ENCODE assay signal across 16 cellular contexts in genomic region chr3:161403251-161403650, GRCh38. TPM values are rescaled to one million over a fixed set of nuclear protein-coding genes. Genes with fewer than 3 reads are reported as not detected.
DNase-seq lines count a peak whose midpoint lies in the region; ATAC-seq and TF ChIP-seq lines count a peak whose summit lies in the region.
"Had no signal": no experiment of that assay in that cellular context is flagged by ENCODE, and none has a peak within 500 bp of the region (broad histone marks: within the 10 kb centered on the region; RNA-seq: fewer than 3 reads in every experiment).

No MANE protein-coding gene starts in this region.

- H3K36me3 Mint-ChIP-seq in MCF 10A (ENCODE audit: insufficient read depth, unreplicated experiment): no peaks in the 10 kb centered on the region

- no TSS peak for BruUV-seq in MCF 10A (replicated peaks; lab: Mats Ljungman, UMichigan)
- no TSS peak for BruUV-seq in A673 (replicated peaks; lab: Mats Ljungman, UMichigan)

- TF ChIP-seq CTCF in MCF 10A (IDR thresholded peaks at IDR 0.05; ENCODE audit: unreplicated experiment) (no peak), breast epithelium (IDR thresholded peaks at IDR 0.05) (no peak), epithelial cell of esophagus (IDR thresholded peaks at IDR 0.05; ENCODE audit: insufficient read depth, low read depth, low read length, missing control alignments) (no peak), A673 (conservative IDR thresholded peaks at IDR 0.05; ENCODE audit: low read depth, low read length) (no peak)

- intact Hi-C loops in MCF 10A (cut with micrococcal nuclease): loop anchor here (5.0 kb wide), 1 partner anchor 51 kb away; no protein-coding TSS in a partner anchor
- intact Hi-C loops in breast epithelium (cut with DNase I; ENCODE audit: low total_unique reads): no loop called here
- intact Hi-C loops in A673 (cut with micrococcal nuclease; ENCODE audit: unreplicated experiment): loop anchor here (10.0 kb wide), 1 partner anchor 98 kb away; no protein-coding TSS in a partner anchor

- CTCF ChIA-PET in MCF 10A (lab: Yijun Ruan, JAX) (interaction anchor here (1.1 to 1.4 kb wide), 3 partner anchors 117 to 132 kb away, joined by 3 to 7 read pairs (median 3); no protein-coding TSS in a partner anchor), A673 (lab: Charles Lee) (no interaction called here)

- H3K27me3 ChIP-seq in breast epithelium: no peaks in the 10 kb centered on the region
- H3K27me3 ChIP-seq in A673 (replicated peaks; ENCODE audit: insufficient read depth, low read depth, low read length, poor library complexity): no peaks in the 10 kb centered on the region

- H3K9me3 Mint-ChIP-seq in MCF 10A (ENCODE audit: unreplicated experiment): no peaks in the 10 kb centered on the region

- no peak overlapping the region for H3K27ac ChIP-seq in breast epithelium
- no peak overlapping the region for H3K27ac ChIP-seq in A673 (ENCODE audit: low read depth, low read length, poor library complexity, severe bottlenecking)
- H3K27ac ChIP-seq: KMS-11 had no signal

- TF ChIP-seq POLR2A in breast epithelium (IDR thresholded peaks at IDR 0.05): no peak

- H3K27me3 Mint-ChIP-seq in MCF 10A (ENCODE audit: insufficient read depth, unreplicated experiment): no peaks in the 10 kb centered on the region

- POLR2A ChIA-PET in MCF 10A (lab: Yijun Ruan, JAX) (interaction anchor here (0.9 to 1.1 kb wide), 3 partner anchors 58 to 129 kb away, joined by 3 read pairs; no protein-coding TSS in a partner anchor), A673 (lab: Charles Lee; ENCODE audit: low non-redundant PET) (no interaction called here)

- H3K4me1 Mint-ChIP-seq in MCF 10A (ENCODE audit: insufficient read depth, unreplicated experiment): peaks cover 5% of the 10 kb centered on the region

- H3K4me3 ChIP-seq in breast epithelium (no peak overlapping the region), epithelial cell of esophagus (ENCODE audit: low read length) (no peak overlapping the region), A673 (ENCODE audit: low read depth, low read length, poor library complexity, severe bottlenecking) (no peak overlapping the region)
- H3K4me3 ChIP-seq: GM12878 had no signal

- no peaks in the 10 kb centered on the region for H3K36me3 ChIP-seq in breast epithelium
- H3K36me3 ChIP-seq in A673 (ENCODE audit: insufficient read depth, low read length, poor library complexity, severe bottlenecking): no peaks in the 10 kb centered on the region

- peak; percentile 64 for DNase-seq in MCF 10A (ENCODE audit: unreplicated experiment)
- no peak for DNase-seq in breast epithelium (ENCODE audit: low spot score in 2 of 2)
- peak; percentile 55 for DNase-seq in amniotic epithelial cell (ENCODE audit: low read depth)
- peak; percentile 73 for DNase-seq in epithelial cell of esophagus (ENCODE audit: low read depth)
- no peak for DNase-seq in amygdala (lab: John Stamatoyannopoulos, UW)
- no peak for DNase-seq in A673 (ENCODE audit: low spot score)
- no peak for DNase-seq in NCI-H1436 (lab: John Stamatoyannopoulos, UW)
- DNase-seq: 8988T, C1 segment of cervical spinal cord, GOT3, NCI-H2029, NCI-H2171 treated with DMSO at 0.1 percent for 48 hours, NCI-H510A treated with DMSO at 0.1 percent for 48 hours had no signal

- H3K9me3 ChIP-seq in breast epithelium (no peaks in the 10 kb centered on the region), A673 (ENCODE audit: low read depth, low read length, poor library complexity, severe bottlenecking) (no peaks in the 10 kb centered on the region)

- no peak for ATAC-seq in HG02852 (IDR thresholded peaks at IDR 0.05; ENCODE audit: unreplicated experiment)
- ATAC-seq: GM12878 had no signal

- H3K4me3 Mint-ChIP-seq in MCF 10A (ENCODE audit: unreplicated experiment): no peak overlapping the region

- H3K27ac Mint-ChIP-seq in MCF 10A (ENCODE audit: low read depth, unreplicated experiment): no peak overlapping the region

- H3K4me1 ChIP-seq in breast epithelium (no peaks in the 10 kb centered on the region), A673 (ENCODE audit: insufficient read depth, low read length, poor library complexity, severe bottlenecking) (no peaks in the 10 kb centered on the region)

RNA-seq across cellular contexts. Expression of gene SPTSSB, which starts 31.9 kb away (rescaled TPM):
- total RNA-seq in MCF 10A (2022) (not detected in 2 replicates), breast epithelium (1 to 10 TPM in 2 of 3 donors, under 1 TPM in 1; 0.16 to 2.0 (median 1.5) TPM), A673 (2021) (not detected in 2 replicates)

Comparison
In these comparisons a context has a peak if more than half of its experiments do, and no peak if none do; other contexts are left out.
1. DNase-seq: peak in MCF 10A (single experiment), amniotic epithelial cell (single experiment) and epithelial cell of esophagus (single experiment); none in breast epithelium (0 of 2), amygdala (0 of 56), A673 (single experiment) and NCI-H1436 (single experiment).